1 cellular context compared by ENCODE assay signal in the genomic region with DNA sequence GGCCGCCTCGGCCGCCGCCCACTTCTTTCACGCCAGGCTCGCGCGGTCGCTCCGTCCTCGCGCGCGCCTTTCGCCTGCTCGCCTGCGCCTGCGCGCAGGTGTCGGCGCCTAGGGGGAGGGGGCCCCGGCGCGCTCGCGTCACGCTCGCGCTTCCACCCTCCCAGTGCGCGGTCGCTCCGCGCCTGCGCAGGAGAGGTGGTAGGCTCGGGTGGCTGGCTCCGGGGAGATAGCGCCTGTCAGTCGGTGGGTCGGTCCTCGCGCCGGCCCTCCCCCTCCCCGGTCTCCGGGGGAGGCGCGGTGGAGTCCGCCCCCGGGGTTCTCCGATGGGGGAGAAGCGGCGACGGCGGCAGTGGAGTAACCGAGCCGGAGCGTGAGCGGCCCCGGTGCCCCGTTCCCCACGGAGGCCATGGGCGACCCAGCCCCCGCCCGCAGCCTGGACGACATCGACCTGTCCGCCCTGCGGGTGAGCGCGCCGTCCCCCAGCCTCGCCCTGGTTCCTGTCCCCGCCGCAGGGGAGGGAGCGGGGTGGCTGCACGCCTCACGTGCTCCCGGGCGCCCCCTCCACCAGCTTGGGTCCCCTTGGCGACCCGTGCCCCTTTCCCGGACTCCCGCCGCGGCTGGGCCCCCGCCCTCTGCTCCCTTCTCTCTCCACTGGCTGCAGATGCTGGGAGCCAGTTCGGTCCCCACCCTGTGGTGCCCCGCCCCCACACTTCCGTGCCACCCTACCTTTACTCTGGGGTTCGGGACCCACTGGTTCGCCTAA.
A peak's percentile ranks its signal among the peaks of the same experiment; 100 is the strongest.
TF ChIP-seq lines count a peak whose summit lies in the region.

MINK1 (plus strand) TSS at position 163 of the 763 bp plus-strand sequence; CDS start at position 407, 244 bp downstream.

TF ChIP-seq in PFSK-1, 5 proteins besides CTCF, POLR2A, EP300 and RAD21 (continued from another document):
- TF ChIP-seq SIN3A (IDR thresholded peaks at IDR 0.05; ENCODE audit: borderline replicate concordance, insufficient read depth, low read length), result 0 out of 2 replicates have a peak, but pooled peaks have one; percentile 16
